1 cellular context compared by ENCODE assay signal in the genomic region with DNA sequence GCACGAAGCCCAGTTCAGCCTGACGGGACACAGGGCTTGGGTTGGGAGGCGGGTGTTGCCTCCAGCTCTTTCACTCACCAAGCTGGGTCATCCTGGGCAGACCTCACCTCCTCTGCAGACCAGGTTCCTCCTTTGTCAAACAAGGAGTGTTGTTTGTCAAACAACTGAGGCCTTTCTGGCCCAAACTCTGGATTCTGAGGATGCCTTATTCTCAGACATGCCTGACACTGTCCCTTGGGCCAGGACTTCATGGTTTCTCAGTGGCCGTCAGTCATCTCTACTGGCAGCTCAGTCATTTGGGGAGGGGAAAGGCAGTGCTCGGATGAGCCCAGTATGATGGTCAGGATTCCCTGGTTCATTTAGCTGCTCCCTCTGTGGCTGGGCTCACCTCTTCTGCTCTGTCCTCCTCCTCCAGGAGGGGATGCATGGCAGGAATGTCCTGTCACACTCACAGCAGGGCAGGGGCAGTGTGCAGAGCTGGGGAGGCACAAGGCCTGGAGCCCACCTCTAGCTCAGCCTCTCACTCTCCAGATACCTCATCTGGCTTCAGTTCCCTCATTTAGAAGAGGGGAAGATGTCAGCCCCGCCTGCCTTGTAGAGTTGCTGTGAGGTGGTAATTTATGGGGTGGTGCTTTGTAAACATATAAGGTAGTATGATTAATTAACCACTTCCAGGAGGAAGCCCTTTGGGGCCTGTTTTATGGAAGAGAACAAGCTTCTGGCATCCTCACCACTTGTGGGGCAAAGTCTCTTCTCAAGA.
A peak's percentile ranks its signal among the peaks of the same experiment; 100 is the strongest.
TF ChIP-seq lines count a peak whose summit lies in the region.

No MANE protein-coding gene starts in this region.

TF ChIP-seq in K562, 482 proteins besides CTCF, POLR2A, EP300 and RAD21 (continued from another document):
- TF ChIP-seq PKNOX1 (IDR thresholded peaks at IDR 0.05) (peak; percentile 80), ELF4 (CRISPR knock-in tag; IDR thresholded peaks at IDR 0.05) (0 out of 2 replicates have a peak, but pooled peaks have one; percentile 4)
